Comparison of ENCODE assay signal across 1 cellular context in the genomic region with DNA sequence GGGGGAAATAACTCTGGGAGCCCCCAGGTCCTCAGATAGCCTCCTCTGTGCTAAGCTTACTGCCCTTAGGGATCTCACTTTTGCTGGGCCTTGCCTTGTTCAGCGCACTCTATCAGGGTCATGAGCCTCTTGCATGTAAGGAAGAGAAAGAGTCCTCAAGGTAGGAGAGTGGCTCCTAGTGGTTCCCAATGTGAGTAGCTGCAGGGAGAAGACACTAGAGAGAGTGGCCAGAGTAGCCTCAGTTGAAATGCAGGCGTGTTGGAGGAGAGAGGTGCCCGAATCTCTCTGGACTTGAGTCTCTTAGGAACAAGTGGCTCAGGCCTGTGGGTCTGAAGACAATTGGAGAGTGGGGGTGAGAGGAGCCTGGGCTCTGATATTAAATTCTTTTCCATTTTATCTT.
TF ChIP-seq lines count a peak whose summit lies in the region.

No MANE protein-coding gene starts in this region.

TF ChIP-seq in H1, 55 proteins besides CTCF, POLR2A, EP300 and RAD21 (continued from another document):
- TF ChIP-seq, protein P1, sequence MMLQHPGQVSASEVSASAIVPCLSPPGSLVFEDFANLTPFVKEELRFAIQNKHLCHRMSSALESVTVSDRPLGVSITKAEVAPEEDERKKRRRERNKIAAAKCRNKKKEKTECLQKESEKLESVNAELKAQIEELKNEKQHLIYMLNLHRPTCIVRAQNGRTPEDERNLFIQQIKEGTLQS (IDR thresholded peaks at IDR 0.05; ENCODE audit: insufficient read depth, low read depth, low read length): no peak
- no peak for TF ChIP-seq EZH2 (IDR thresholded peaks at IDR 0.05; ENCODE audit: low read depth, low read length, severe bottlenecking)
- no peak for TF ChIP-seq FOSL1 (IDR thresholded peaks at IDR 0.05; ENCODE audit: insufficient read depth, low read depth, low read length)
- no peak for TF ChIP-seq CBX5 (IDR thresholded peaks at IDR 0.05; ENCODE audit: low read depth, low read length)
- no peak for TF ChIP-seq EGR1 (IDR thresholded peaks at IDR 0.05; ENCODE audit: borderline replicate concordance, low read depth, low read length)
- TF ChIP-seq KDM4A (IDR thresholded peaks at IDR 0.05; ENCODE audit: low read depth, low read length, severe bottlenecking): no peak
- no peak for TF ChIP-seq BRCA1 (IDR thresholded peaks at IDR 0.05; ENCODE audit: low read depth, low read length)
- no peak for TF ChIP-seq YY1 (IDR thresholded peaks at IDR 0.05; ENCODE audit: low read depth, low read length)
- no peak for TF ChIP-seq SIX5 (IDR thresholded peaks at IDR 0.05; ENCODE audit: low read depth, low read length)
- TF ChIP-seq, protein P2, sequence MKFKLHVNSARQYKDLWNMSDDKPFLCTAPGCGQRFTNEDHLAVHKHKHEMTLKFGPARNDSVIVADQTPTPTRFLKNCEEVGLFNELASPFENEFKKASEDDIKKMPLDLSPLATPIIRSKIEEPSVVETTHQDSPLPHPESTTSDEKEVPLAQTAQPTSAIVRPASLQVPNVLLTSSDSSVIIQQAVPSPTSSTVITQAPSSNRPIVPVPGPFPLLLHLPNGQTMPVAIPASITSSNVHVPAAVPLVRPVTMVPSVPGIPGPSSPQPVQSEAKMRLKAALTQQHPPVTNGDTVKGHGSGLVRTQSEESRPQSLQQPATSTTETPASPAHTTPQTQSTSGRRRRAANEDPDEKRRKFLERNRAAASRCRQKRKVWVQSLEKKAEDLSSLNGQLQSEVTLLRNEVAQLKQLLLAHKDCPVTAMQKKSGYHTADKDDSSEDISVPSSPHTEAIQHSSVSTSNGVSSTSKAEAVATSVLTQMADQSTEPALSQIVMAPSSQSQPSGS (IDR thresholded peaks at IDR 0.05; ENCODE audit: low read length): no peak
- TF ChIP-seq RXRA (IDR thresholded peaks at IDR 0.05; ENCODE audit: insufficient read depth, low read depth, low read length): no peak
- TF ChIP-seq ASH2L (IDR thresholded peaks at IDR 0.05; ENCODE audit: low read length): no peak
- no peak for TF ChIP-seq GABPA (IDR thresholded peaks at IDR 0.05; ENCODE audit: borderline replicate concordance, insufficient read depth, low read length)
- no peak for TF ChIP-seq CEBPB (IDR thresholded peaks at IDR 0.05; ENCODE audit: low read depth, low read length)
- TF ChIP-seq JUN (IDR thresholded peaks at IDR 0.05; ENCODE audit: low read depth, low read length): no peak
- TF ChIP-seq TEAD4 (IDR thresholded peaks at IDR 0.05; ENCODE audit: low read depth, low read length): no peak
